29 cellular contexts compared by ENCODE assay signal in the genomic region with DNA sequence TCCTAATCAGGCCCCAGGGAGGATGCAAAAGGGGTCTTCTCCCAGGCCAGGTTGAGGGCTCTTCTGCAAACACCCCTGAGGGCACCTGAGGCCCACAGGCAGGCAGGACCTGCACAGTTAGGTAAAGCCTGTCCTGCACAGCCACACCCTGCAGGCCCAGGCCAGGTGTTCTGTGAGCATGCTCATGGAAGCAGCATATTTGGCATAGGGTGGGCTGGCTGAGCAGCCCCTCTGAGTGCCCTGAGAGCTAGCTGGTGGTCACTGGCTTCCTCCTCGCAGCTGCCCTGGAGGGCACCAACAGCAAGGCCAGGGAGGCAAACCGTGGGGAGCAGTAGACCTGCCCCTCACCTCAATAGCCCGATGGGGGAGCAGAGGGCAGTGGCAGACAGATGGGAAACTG. TPM values are rescaled to one million over a fixed set of nuclear protein-coding genes. Genes with fewer than 3 reads are reported as not detected.
"Had no signal": no experiment of that assay in that cellular context is flagged by ENCODE, and none has a peak within 500 bp of the region (broad histone marks: within the 10 kb centered on the region; RNA-seq: fewer than 3 reads in every experiment).

No MANE protein-coding gene starts in this region.

- H3K27ac ChIP-seq: adrenal gland, body of pancreas, colonic mucosa, epithelial cell of prostate, esophagus squamous epithelium, gastroesophageal sphincter, WERI-Rb-1 had no signal

- H3K4me1 ChIP-seq: adrenal gland, colonic mucosa had no signal

- ATAC-seq: activated CD4-positive, CD25-positive, alpha-beta regulatory T cell treated with anti-CD3 and anti-CD28 coated beads, Interleukin-2, amount 50 U/mL, for 24 hours; activated CD8-positive, alpha-beta T cell treated with anti-CD3 and anti-CD28 coated beads for 36 hours; activated naive CD8-positive, alpha-beta T cell treated with anti-CD3 and anti-CD28 coated beads, Interleukin-2, amount 50 U/mL, for 24 hours; activated T-cell treated with anti-CD3 and anti-CD28 coated beads, Interleukin-2, amount 50 U/mL, for 4 hours; activated T-helper 17 cell treated with anti-CD3 and anti-CD28 coated beads, Interleukin-2, amount 50 U/mL, for 72 hours; body of pancreas; gastroesophageal sphincter; T-helper 17 cell had no signal

- H3K36me3 ChIP-seq: adrenal gland, colonic mucosa, esophagus squamous epithelium, gastroesophageal sphincter, WERI-Rb-1 had no signal

- H3K9me3 ChIP-seq: adrenal gland, body of pancreas, colonic mucosa, esophagus squamous epithelium, gastroesophageal sphincter had no signal

- H3K4me3 ChIP-seq: adrenal gland, body of pancreas, colonic mucosa, esophagus squamous epithelium, gastroesophageal sphincter had no signal

- DNase-seq: activated B cell treated with CpG ODN at 0.5 μM for 24 hours; activated CD4-positive, alpha-beta T cell treated with anti-CD3 and anti-CD28 coated beads for 48 hours; activated CD4-positive, alpha-beta T cell treated with anti-CD3 and anti-CD28 coated beads, Interleukin-2, amount 50 U/mL, for 1 hour; activated CD4-positive, alpha-beta T cell treated with anti-CD3 and anti-CD28 coated beads, Interleukin-2, amount 50 U/mL, for 48 hours; activated CD8-positive, alpha-beta memory T cell treated with anti-CD3 and anti-CD28 coated beads for 24 hours; activated CD8-positive, alpha-beta T cell treated with anti-CD3 and anti-CD28 coated beads for 36 hours; activated effector memory CD4-positive, alpha-beta T cell treated with Interleukin-2 at 50 U/mL for 16 hours; activated naive CD4-positive, alpha-beta T cell treated with anti-CD3 and anti-CD28 coated beads for 36 hours; activated naive CD8-positive, alpha-beta T cell treated with anti-CD3 and anti-CD28 coated beads for 36 hours; activated naive CD8-positive, alpha-beta T cell treated with anti-CD3 and anti-CD28 coated beads, Interleukin-2, amount 50 U/mL, for 24 hours; activated T-cell treated with anti-CD3 and anti-CD28 coated beads, Interleukin-2, amount 50 U/mL, for 4 hours; adrenal gland; amygdala; body of pancreas; caudate nucleus; colonic mucosa; effector CD8-positive, alpha-beta T cell; esophagus squamous epithelium; foreskin melanocyte; T-helper 1 cell; T-helper 17 cell; T1000; WERI-Rb-1 had no signal

- FAIRE-seq: endometrium, endothelial cell of umbilical vein had no signal

RNA-seq across cellular contexts. Expression of a gene that starts 3.7 kb away (rescaled TPM):
- total RNA-seq: activated B cell treated with CpG ODN at 0.5 μM for 24 hours; activated naive CD8-positive, alpha-beta T cell treated with anti-CD3 and anti-CD28 coated beads for 36 hours had no signal
